ENCODE assay signal across 8 cellular contexts in genomic region chr16:29221276-29222005, GRCh38.
DNase-seq lines count a peak whose midpoint lies in the region; TF ChIP-seq lines count a peak whose summit lies in the region.
"Not testable (repeated sequence)": the region's sequence is repeated elsewhere in the genome, so short reads cannot be mapped to it uniquely, and the experiment has no call there.

No MANE protein-coding gene starts in this region.

- H3K27me3 ChIP-seq in ACC112 (ENCODE audit: insufficient read depth, low read length); adipocyte (replicated peaks; ENCODE audit: control insufficient read depth, insufficient read depth, low read length): not testable (repeated sequence)

- H3K4me3 Mint-ChIP-seq in nephron = not testable (repeated sequence)

- H3K9ac ChIP-seq in adipocyte (ENCODE audit: low read length) = peak overlapping the region; percentile 67

- peak overlapping the region; percentile 63 for H3K27ac ChIP-seq in ACC112 (ENCODE audit: low read depth, low read length)

- H3K4me1 ChIP-seq in ACC112 (ENCODE audit: control insufficient read depth, insufficient read depth, low read length, unreplicated experiment) (peaks cover 18% of the 10 kb centered on the region), adipocyte (ENCODE audit: control insufficient read depth, insufficient read depth, low read length) (peaks cover 28% of the 10 kb centered on the region)

- H3K36me3 Mint-ChIP-seq in nephron (ENCODE audit: low read depth) = peaks cover 11% of the 10 kb centered on the region

- H3K36me3 ChIP-seq in ACC112 (ENCODE audit: insufficient read depth, low read length); adipocyte (ENCODE audit: control insufficient read depth, insufficient read depth, low read length, severe bottlenecking): not testable (repeated sequence)

- H3K27ac Mint-ChIP-seq in nephron = peak overlapping the region; percentile 85 to 93 (median 92)

- H3K4me3 ChIP-seq in ACC112 (ENCODE audit: low read depth, low read length) (peak overlapping the region; percentile 39), adipocyte (ENCODE audit: low read length) (peak overlapping the region; percentile 54)
- not testable (repeated sequence) for H3K4me3 ChIP-seq in choroid plexus epithelial cell (ENCODE audit: low read depth, low read length)

- not testable (repeated sequence) for H3K79me2 ChIP-seq in ACC112 (ENCODE audit: control insufficient read depth, insufficient read depth, low read length, unreplicated experiment)

- not testable (repeated sequence) for H3K9me3 ChIP-seq in adipocyte (ENCODE audit: control insufficient read depth, low read length)

- H3K27me3 Mint-ChIP-seq in nephron (ENCODE audit: low read depth) = not testable (repeated sequence)

- DNase-seq in GM03348 (ENCODE audit: low spot score) = peak; percentile 25
- DNase-seq in NCI-H1694 (lab: John Stamatoyannopoulos, UW) = peak; percentile 51
- peak; percentile 93 for DNase-seq in adipocyte (ENCODE audit: low read depth)
- DNase-seq in choroid plexus epithelial cell (ENCODE audit: low read depth) = peak; percentile 87
- DNase-seq in fibroblast of the conjunctiva (ENCODE audit: low read depth) = peak; percentile 66
- DNase-seq in smooth muscle cell of the brain vasculature (ENCODE audit: low read depth, low spot score) = peak; percentile 58

- not testable (repeated sequence) for TF ChIP-seq CTCF in choroid plexus epithelial cell (conservative IDR thresholded peaks at IDR 0.05; ENCODE audit: low read depth, low read length); nephron (IDR thresholded peaks at IDR 0.05; ENCODE audit: unreplicated experiment in 3 of 3)

- H2AFZ ChIP-seq in ACC112 (ENCODE audit: low read length, unreplicated experiment) = not testable (repeated sequence)

- H3K9me3 Mint-ChIP-seq in nephron = peaks cover 17% of the 10 kb centered on the region

- peaks cover 32% of the 10 kb centered on the region for H3K4me1 Mint-ChIP-seq in nephron

Comparison
In these comparisons a context has a peak if more than half of its experiments do, and no peak if none do; other contexts are left out.
1. DNase-seq: peak in every context shown above with its lines; median percentile 93 in adipocyte; 87 in choroid plexus epithelial cell; 66 in fibroblast of the conjunctiva; 58 in smooth muscle cell of the brain vasculature; 51 in NCI-H1694; 25 in GM03348.